Comparison of ENCODE assay signal across 13 cellular contexts in genomic region chr19:13146763-13147563, GRCh38. TPM values are rescaled to one million over a fixed set of nuclear protein-coding genes. Genes with fewer than 3 reads are reported as not detected.
A peak's percentile ranks its signal among the peaks of the same experiment; 100 is the strongest.
DNase-seq lines count a peak whose midpoint lies in the region; ATAC-seq and TF ChIP-seq lines count a peak whose summit lies in the region.
"Had no signal": no experiment of that assay in that cellular context is flagged by ENCODE, and none has a peak within 500 bp of the region (broad histone marks: within the 10 kb centered on the region; RNA-seq: fewer than 3 reads in every experiment).

No MANE protein-coding gene starts in this region.

- peak overlapping the region in 2 of 10 donors; percentile 18 to 21 for H3K27ac Mint-ChIP-seq in naive thymus-derived CD8-positive, alpha-beta T cell
- no peak overlapping the region for H3K27ac Mint-ChIP-seq in stimulated activated memory B cell treated with anti-CD40 and anti-IgM and Interleukin-4, amounts not matched to agents 10 μg/mL and 1 μg/mL and 100 μg/mL, for 72 hours
- H3K27ac Mint-ChIP-seq: CD4-positive, alpha-beta T cell had no signal

- ATAC-seq in naive thymus-derived CD8-positive, alpha-beta T cell, result no peak
- no peak for ATAC-seq in stimulated activated memory B cell treated with anti-CD40 and anti-IgM and Interleukin-4, amounts not matched to agents 10 μg/mL and 1 μg/mL and 100 μg/mL, for 72 hours

- TF ChIP-seq CTCF in HEK293 (tag by site-specific recombination; IDR thresholded peaks at IDR 0.05) (no peak), fibroblast of the aortic adventitia (IDR thresholded peaks at IDR 0.05; ENCODE audit: insufficient read depth, low read length) (no peak), GM20000 (IDR thresholded peaks at IDR 0.05; ENCODE audit: extremely low read depth, missing control alignments) (no peak)

- H3K4me3 ChIP-seq in BLaER1, result no peak overlapping the region
- H3K4me3 ChIP-seq in HEK293 (ENCODE audit: low read depth, low read length), result no peak overlapping the region
- H3K4me3 ChIP-seq in fibroblast of the aortic adventitia (ENCODE audit: low read depth, low read length), result no peak overlapping the region
- H3K4me3 ChIP-seq: breast epithelium had no signal

- peak overlapping the region in 2 of 10 donors; percentile 43 to 45 for H3K4me3 Mint-ChIP-seq in naive thymus-derived CD8-positive, alpha-beta T cell
- H3K4me3 Mint-ChIP-seq in stimulated activated memory B cell treated with anti-CD40 and anti-IgM and Interleukin-4, amounts not matched to agents 10 μg/mL and 1 μg/mL and 100 μg/mL, for 72 hours, result no peak overlapping the region
- H3K4me3 Mint-ChIP-seq: CD4-positive, alpha-beta T cell had no signal

- POLR2A ChIA-PET in HEK293 (lab: Yijun Ruan, JAX), result interaction anchor here (0.6 to 0.7 kb wide), 2 partner anchors 26 to 29 kb away, joined by 3 to 4 read pairs; partner anchors contain the start of gene NACC1
- POLR2A ChIA-PET in naive thymus-derived CD8-positive, alpha-beta T cell (lab: Charles Lee), result interaction anchor here (0.7 to 13.4 kb wide), 3 partner anchors 9 to 89 kb away, joined by 5 to 918 read pairs (median 8); no protein-coding TSS in a partner anchor

- H3K4me1 Mint-ChIP-seq in naive thymus-derived CD8-positive, alpha-beta T cell, result peaks cover 16 to 33% (median 24%) of the 10 kb centered on the region in 4 donors
- H3K4me1 Mint-ChIP-seq in stimulated activated memory B cell treated with anti-CD40 and anti-IgM and Interleukin-4, amounts not matched to agents 10 μg/mL and 1 μg/mL and 100 μg/mL, for 72 hours, result peaks cover 33% of the 10 kb centered on the region

- peaks cover 0 to 10% (median 2%) of the 10 kb centered on the region in 3 donors for H3K36me3 Mint-ChIP-seq in naive thymus-derived CD8-positive, alpha-beta T cell
- H3K36me3 Mint-ChIP-seq in stimulated activated memory B cell treated with anti-CD40 and anti-IgM and Interleukin-4, amounts not matched to agents 10 μg/mL and 1 μg/mL and 100 μg/mL, for 72 hours, result no peaks in the 10 kb centered on the region

- H3K36me3 ChIP-seq in BLaER1 (peaks cover 34% of the 10 kb centered on the region), HEK293 (ENCODE audit: control insufficient read depth in 2 of 2, insufficient read depth in 1 of 2, low read length in 2 of 2) (peaks cover 6 to 15% of the 10 kb centered on the region in 2 experiments; a peak in 2 of 3 replicates)
- H3K36me3 ChIP-seq: breast epithelium had no signal

- H3K9me3 Mint-ChIP-seq in naive thymus-derived CD8-positive, alpha-beta T cell, result peaks cover 0 to 2% (median 0%) of the 10 kb centered on the region in 9 donors
- no peaks in the 10 kb centered on the region for H3K9me3 Mint-ChIP-seq in stimulated activated memory B cell treated with anti-CD40 and anti-IgM and Interleukin-4, amounts not matched to agents 10 μg/mL and 1 μg/mL and 100 μg/mL, for 72 hours
- H3K9me3 Mint-ChIP-seq: CD4-positive, alpha-beta T cell had no signal

- peak overlapping the region; percentile 96; the same call in 1 of the 2 replicates for H3K4me2 ChIP-seq in BLaER1

- H3K4me1 ChIP-seq in BLaER1 (peaks cover 28% of the 10 kb centered on the region), HEK293 (ENCODE audit: control insufficient read depth, insufficient read depth, low read length) (peaks cover 3% of the 10 kb centered on the region)

- no peak overlapping the region for H3K9ac ChIP-seq in BLaER1

- H3K27ac ChIP-seq in BLaER1 (no peak overlapping the region), HEK293 (ENCODE audit: extremely low read depth, low read depth, low read length) (no peak overlapping the region)
- H3K27ac ChIP-seq: breast epithelium had no signal

- H3K9me3 ChIP-seq in BLaER1 (no peaks in the 10 kb centered on the region), HEK293 (ENCODE audit: control insufficient read depth, insufficient read depth, low read depth, low read length) (no peaks in the 10 kb centered on the region)
- H3K9me3 ChIP-seq: breast epithelium had no signal

- CTCF ChIA-PET in HEK293 (lab: Yijun Ruan, JAX), result interaction anchor here (0.9 to 1.1 kb wide), 2 partner anchors 113 to 169 kb away, joined by 3 to 6 read pairs; no protein-coding TSS in a partner anchor

- no peaks in the 10 kb centered on the region for H3K27me3 Mint-ChIP-seq in naive thymus-derived CD8-positive, alpha-beta T cell
- H3K27me3 Mint-ChIP-seq in stimulated activated memory B cell treated with anti-CD40 and anti-IgM and Interleukin-4, amounts not matched to agents 10 μg/mL and 1 μg/mL and 100 μg/mL, for 72 hours, result no peaks in the 10 kb centered on the region
- H3K27me3 Mint-ChIP-seq: CD4-positive, alpha-beta T cell had no signal

- no peaks in the 10 kb centered on the region for H3K27me3 ChIP-seq in BLaER1
- H3K27me3 ChIP-seq: breast epithelium had no signal

- peak; percentile 68 for DNase-seq in SKM-1 treated with dmso at 0.1 percent for 144 hours (lab: John Stamatoyannopoulos, UW; ENCODE audit: unreplicated experiment)
- peak; percentile 48 for DNase-seq in fibroblast of the aortic adventitia (ENCODE audit: low read depth)
- no peak for DNase-seq in GM20000 (ENCODE audit: low spot score)
- no peak for DNase-seq in NCI-H526 (lab: John Stamatoyannopoulos, UW)
- no peak for DNase-seq in naive thymus-derived CD8-positive, alpha-beta T cell
- DNase-seq: activated effector memory CD4-positive, alpha-beta T cell treated with Interleukin-2 at 50 U/mL for 16 hours; CD4-positive, alpha-beta T cell; foreskin melanocyte; NCI-H2081 had no signal

- H4K20me1 ChIP-seq in BLaER1, result no peaks in the 10 kb centered on the region

TF ChIP-seq in HEK293, 187 proteins besides CTCF, POLR2A, EP300 and RAD21 (continues in another document):
- TF ChIP-seq ZNF341 (tag by site-specific recombination; IDR thresholded peaks at IDR 0.05; ENCODE audit: low read depth) (no peak), ZNF624 (tag by site-specific recombination; IDR thresholded peaks at IDR 0.05) (no peak), ZBTB20 (tag by site-specific recombination; IDR thresholded peaks at IDR 0.05) (no peak), ZNF324 (tag by site-specific recombination; IDR thresholded peaks at IDR 0.05) (no peak), ZNF654 (tag by site-specific recombination; IDR thresholded peaks at IDR 0.05; ENCODE audit: low read depth) (no peak), ZNF449 (tag by site-specific recombination; IDR thresholded peaks at IDR 0.05) (no peak), ZNF747 (tag by site-specific recombination; IDR thresholded peaks at IDR 0.05) (no peak), ZXDB (tag by site-specific recombination; IDR thresholded peaks at IDR 0.05) (no peak), ZNF416 (tag by site-specific recombination; IDR thresholded peaks at IDR 0.05) (no peak), SP7 (tag by site-specific recombination; IDR thresholded peaks at IDR 0.05) (peak; percentile 17; the same call in 1 of the 2 replicates)
- TF ChIP-seq, protein P1, sequence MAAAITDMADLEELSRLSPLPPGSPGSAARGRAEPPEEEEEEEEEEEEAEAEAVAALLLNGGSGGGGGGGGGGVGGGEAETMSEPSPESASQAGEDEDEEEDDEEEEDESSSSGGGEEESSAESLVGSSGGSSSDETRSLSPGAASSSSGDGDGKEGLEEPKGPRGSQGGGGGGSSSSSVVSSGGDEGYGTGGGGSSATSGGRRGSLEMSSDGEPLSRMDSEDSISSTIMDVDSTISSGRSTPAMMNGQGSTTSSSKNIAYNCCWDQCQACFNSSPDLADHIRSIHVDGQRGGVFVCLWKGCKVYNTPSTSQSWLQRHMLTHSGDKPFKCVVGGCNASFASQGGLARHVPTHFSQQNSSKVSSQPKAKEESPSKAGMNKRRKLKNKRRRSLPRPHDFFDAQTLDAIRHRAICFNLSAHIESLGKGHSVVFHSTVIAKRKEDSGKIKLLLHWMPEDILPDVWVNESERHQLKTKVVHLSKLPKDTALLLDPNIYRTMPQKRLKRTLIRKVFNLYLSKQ (tag by site-specific recombination; IDR thresholded peaks at IDR 0.05; ENCODE audit: borderline replicate concordance), result no peak

RNA-seq across cellular contexts. Expression of gene STX10, which starts 3.2 kb away (rescaled TPM):
- 62.7 and 122 TPM in 2 replicates for total RNA-seq in fibroblast of the aortic adventitia (ENCODE audit: low replicate concordance)
- total RNA-seq in naive thymus-derived CD8-positive, alpha-beta T cell, result 10 to 100 TPM; 60.2 to 62.8 TPM
- polyA plus RNA-seq in naive thymus-derived CD8-positive, alpha-beta T cell, result 10 to 100 TPM; 36.1 to 56.2 (median 50.2) TPM

RNA-seq across cellular contexts. Expression of gene IER2, which starts 3.2 kb away (rescaled TPM):
- total RNA-seq in fibroblast of the aortic adventitia (ENCODE audit: low replicate concordance), result 20.3 and 43.5 TPM in 2 replicates
- total RNA-seq in naive thymus-derived CD8-positive, alpha-beta T cell, result 100 to 1,000 TPM; 105 to 112 TPM
- 100 to 1,000 TPM; 100 to 162 (median 107) TPM for polyA plus RNA-seq in naive thymus-derived CD8-positive, alpha-beta T cell

RNA-seq across cellular contexts. Expression of gene NACC1, which starts 28.9 kb away (rescaled TPM):
- total RNA-seq in fibroblast of the aortic adventitia (ENCODE audit: low replicate concordance), result 11.5 and 51.2 TPM in 2 replicates
- 10 to 100 TPM; 24.5 to 25.7 TPM for total RNA-seq in naive thymus-derived CD8-positive, alpha-beta T cell
- 1 to 10 TPM; 1.4 to 3.4 (median 1.9) TPM for polyA plus RNA-seq in naive thymus-derived CD8-positive, alpha-beta T cell

RNA-seq across cellular contexts. Expression of gene TRMT1, which starts 30.4 kb away (rescaled TPM):
- 19.2 and 23.9 TPM in 2 replicates for total RNA-seq in fibroblast of the aortic adventitia (ENCODE audit: low replicate concordance)
- 100 to 1,000 TPM; 100 to 103 TPM for total RNA-seq in naive thymus-derived CD8-positive, alpha-beta T cell
- 10 to 100 TPM; 26.1 to 35.1 (median 27.2) TPM for polyA plus RNA-seq in naive thymus-derived CD8-positive, alpha-beta T cell

RNA-seq across cellular contexts. Expression of gene LYL1, which starts 44.3 kb away (rescaled TPM):
- total RNA-seq in fibroblast of the aortic adventitia (ENCODE audit: low replicate concordance), result 0.63 and 1.4 TPM in 2 replicates
- total RNA-seq in naive thymus-derived CD8-positive, alpha-beta T cell, result 1 to 10 TPM; 6.6 to 7.9 TPM
- polyA plus RNA-seq in naive thymus-derived CD8-positive, alpha-beta T cell, result 1 to 10 TPM in 2 of 3 donors, under 1 TPM in 1; 0.37 to 2.6 (median 1.3) TPM

Comparison
In these comparisons a context has a peak if more than half of its experiments do, and no peak if none do; other contexts are left out.
1. DNase-seq: peak in SKM-1 treated with dmso at 0.1 percent for 144 hours (single experiment) and fibroblast of the aortic adventitia (single experiment); none in GM20000 (single experiment), NCI-H526 (0 of 2) and naive thymus-derived CD8-positive, alpha-beta T cell (0 of 10).